In genomic region chr5:138453630-138454029, GRCh38 we compare ENCODE assay signal across 23 cellular contexts. TPM values are rescaled to one million over a fixed set of nuclear protein-coding genes. Genes with fewer than 3 reads are reported as not detected.
"Had no signal": no experiment of that assay in that cellular context is flagged by ENCODE, and none has a peak within 500 bp of the region (broad histone marks: within the 10 kb centered on the region; RNA-seq: fewer than 3 reads in every experiment).

No MANE protein-coding gene starts in this region.

- H3K9me3 ChIP-seq: left ventricle myocardium inferior, pancreas, right atrium auricular region, right lobe of liver, spleen, suprapubic skin, thoracic aorta, tibial artery, uterus had no signal

- H3K27ac Mint-ChIP-seq: mesothelial cell of epicardium; natural killer cell treated with Interleukin-12 subunit alpha and Interleukin-12 subunit beta and Interleukin-15 and Interleukin-18, amount 100 ng/mL, for 72 hours; stimulated activated effector memory CD8-positive, alpha-beta T cell treated with anti-CD3 and anti-CD28 coated beads, Interleukin-12 subunit alpha, Interleukin-12 subunit beta, amount 100 ng/mL, for 72 hours; stimulated activated naive CD8-positive, alpha-beta T cell treated with anti-CD3 and anti-CD28 coated beads, Interleukin-15, Interleukin-2, amounts not matched to agents 100 ng/mL and 50 ng/mL, for 24 hours had no signal

- H3K27me3 ChIP-seq: pancreas, right atrium auricular region, right lobe of liver, spleen, suprapubic skin, tibial artery, uterus had no signal

- H3K4me1 ChIP-seq: pancreas, right lobe of liver, uterus had no signal

- DNase-seq: hippocampal formation; left ventricle myocardium inferior; mesendoderm; naive thymus-derived CD4-positive, alpha-beta T cell; nucleus accumbens; right lobe of liver; small intestine; spleen; stimulated activated CD4-positive, alpha-beta T cell treated with anti-CD3 and anti-CD28 coated beads, Interleukin-4, amount 100 ng/mL, for 24 hours; stimulated activated naive CD4-positive, alpha-beta T cell; trophoblast cell; uterus had no signal

- H3K9me3 Mint-ChIP-seq: mesothelial cell of epicardium; naive thymus-derived CD4-positive, alpha-beta T cell; natural killer cell treated with Interleukin-12 subunit alpha and Interleukin-12 subunit beta and Interleukin-15 and Interleukin-18, amount 100 ng/mL, for 72 hours; stimulated activated effector memory CD8-positive, alpha-beta T cell treated with anti-CD3 and anti-CD28 coated beads, Interleukin-12 subunit alpha, Interleukin-12 subunit beta, amount 100 ng/mL, for 72 hours; stimulated activated naive CD8-positive, alpha-beta T cell treated with anti-CD3 and anti-CD28 coated beads, Interleukin-15, Interleukin-2, amounts not matched to agents 100 ng/mL and 50 ng/mL, for 24 hours had no signal

- H3K36me3 Mint-ChIP-seq: mesothelial cell of epicardium; naive thymus-derived CD4-positive, alpha-beta T cell; natural killer cell treated with Interleukin-12 subunit alpha and Interleukin-12 subunit beta and Interleukin-15 and Interleukin-18, amount 100 ng/mL, for 72 hours; stimulated activated effector memory CD8-positive, alpha-beta T cell treated with anti-CD3 and anti-CD28 coated beads, Interleukin-12 subunit alpha, Interleukin-12 subunit beta, amount 100 ng/mL, for 72 hours had no signal

- H3K27ac ChIP-seq: left ventricle myocardium inferior, pancreas, right atrium auricular region, right lobe of liver, spleen, suprapubic skin, thoracic aorta, tibial artery, uterus had no signal

- H3K4me3 ChIP-seq: left ventricle myocardium inferior, lung, pancreas, right atrium auricular region, right lobe of liver, spleen, suprapubic skin, thoracic aorta, tibial artery, uterus had no signal

- H3K4me3 Mint-ChIP-seq: mesothelial cell of epicardium; naive thymus-derived CD4-positive, alpha-beta T cell; natural killer cell treated with Interleukin-12 subunit alpha and Interleukin-12 subunit beta and Interleukin-15 and Interleukin-18, amount 100 ng/mL, for 72 hours; stimulated activated effector memory CD8-positive, alpha-beta T cell treated with anti-CD3 and anti-CD28 coated beads, Interleukin-12 subunit alpha, Interleukin-12 subunit beta, amount 100 ng/mL, for 72 hours; stimulated activated naive CD8-positive, alpha-beta T cell treated with anti-CD3 and anti-CD28 coated beads, Interleukin-15, Interleukin-2, amounts not matched to agents 100 ng/mL and 50 ng/mL, for 24 hours had no signal

- H3K27me3 Mint-ChIP-seq: naive thymus-derived CD4-positive, alpha-beta T cell; stimulated activated naive CD8-positive, alpha-beta T cell treated with anti-CD3 and anti-CD28 coated beads, Interleukin-15, Interleukin-2, amounts not matched to agents 100 ng/mL and 50 ng/mL, for 24 hours had no signal

- H3K36me3 ChIP-seq: left ventricle myocardium inferior, pancreas, right atrium auricular region, right lobe of liver, spleen, suprapubic skin, thoracic aorta, tibial artery, uterus had no signal

- ATAC-seq: naive thymus-derived CD4-positive, alpha-beta T cell; natural killer cell treated with Interleukin-12 subunit alpha and Interleukin-12 subunit beta and Interleukin-15 and Interleukin-18, amount 100 ng/mL, for 72 hours; pancreas; right lobe of liver; stimulated activated effector memory CD8-positive, alpha-beta T cell treated with anti-CD3 and anti-CD28 coated beads, Interleukin-12 subunit alpha, Interleukin-12 subunit beta, amount 100 ng/mL, for 72 hours had no signal

RNA-seq across cellular contexts. Expression of gene REEP2, which starts 14.8 kb away (rescaled TPM):
- total RNA-seq: mononuclear cell, right lobe of liver had no signal
- polyA plus RNA-seq: naive thymus-derived CD4-positive, alpha-beta T cell had no signal
